In the genomic region with DNA sequence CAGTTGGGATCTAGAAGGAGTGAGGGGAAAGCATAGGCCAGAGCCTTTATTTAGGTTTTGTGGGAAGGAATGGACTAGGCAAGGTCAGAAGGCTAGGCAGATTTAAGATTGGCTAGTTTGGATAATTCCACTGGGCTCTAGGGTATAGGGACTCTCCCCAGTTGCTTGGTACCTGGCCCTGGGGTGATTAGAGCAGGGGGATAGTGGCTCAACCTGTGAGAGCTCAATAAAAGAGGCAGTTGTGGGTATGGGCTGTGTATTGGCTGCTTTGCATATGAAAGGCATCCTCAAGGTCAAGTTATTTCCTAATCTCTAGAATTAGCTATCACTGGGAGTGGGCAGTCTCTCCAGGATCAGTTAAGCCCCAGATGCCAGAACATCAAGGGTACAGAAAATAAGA, we compare ENCODE assay signal across 18 cellular contexts.
DNase-seq lines count a peak whose midpoint lies in the region; ATAC-seq, FAIRE-seq and TF ChIP-seq lines count a peak whose summit lies in the region.
"Had no signal": no experiment of that assay in that cellular context is flagged by ENCODE, and none has a peak within 500 bp of the region (broad histone marks: within the 10 kb centered on the region; RNA-seq: fewer than 3 reads in every experiment).

No MANE protein-coding gene starts in this region.

- in situ Hi-C loops in HAP-1 (cut with MboI; ENCODE audit: low sequenced_read_pairs): no loop called here

- no peak overlapping the region for H3K56ac ChIP-seq in H1 (replicated peaks; ENCODE audit: insufficient read length, low read depth, low read length)
- H3K56ac ChIP-seq in mesendoderm (ENCODE audit: low read length): no peak overlapping the region

- no peaks in the 10 kb centered on the region; the same call in 1 of the 2 replicates for H3K4me1 ChIP-seq in HAP-1
- no peaks in the 10 kb centered on the region for H3K4me1 ChIP-seq in H1 (replicated peaks in 1 of 4; ENCODE audit: control insufficient read depth in 3 of 4, insufficient read depth in 4 of 4, low read length in 3 of 4)
- no peaks in the 10 kb centered on the region for H3K4me1 ChIP-seq in mesendoderm (ENCODE audit: control insufficient read depth, low read depth, low read length)

- peaks cover 3% of the 10 kb centered on the region for H3K9me3 Mint-ChIP-seq in activated CD4-positive, alpha-beta memory T cell treated with anti-CD3 and anti-CD28 coated beads, Interleukin-2, amount 10 ng/mL, durations not matched to agents 7 days and 5 days
- H3K9me3 Mint-ChIP-seq: HFFc6 had no signal

- H3K4me3 ChIP-seq in HAP-1 (no peak overlapping the region), H1 (ENCODE audit: extremely low read depth in 1 of 4, insufficient read depth in 2 of 4, low read depth in 3 of 4, low read length in 4 of 4) (no peak overlapping the region), mesendoderm (ENCODE audit: low read length) (no peak overlapping the region), coronary artery (no peak overlapping the region)

- intact Hi-C loops in left colon (cut with DNase I, micrococcal nuclease): no loop called here

- H3K23ac ChIP-seq in H1 (ENCODE audit: insufficient read length) (no peak overlapping the region), mesendoderm (ENCODE audit: low read length) (no peak overlapping the region)

- no peak overlapping the region for H3K4me2 ChIP-seq in H1 (ENCODE audit: insufficient read depth in 1 of 2, low read depth in 2 of 2, low read length in 2 of 2)
- H3K4me2 ChIP-seq in mesendoderm (ENCODE audit: low read length): no peak overlapping the region

- no peaks in the 10 kb centered on the region for H3K79me2 ChIP-seq in H1 (ENCODE audit: control insufficient read depth in 1 of 2, insufficient read depth in 2 of 2, low read length in 2 of 2)
- no peaks in the 10 kb centered on the region for H3K79me2 ChIP-seq in mesendoderm (ENCODE audit: control insufficient read depth, insufficient read depth, low read length)

- no peak overlapping the region for H3K4me3 Mint-ChIP-seq in activated CD4-positive, alpha-beta memory T cell treated with anti-CD3 and anti-CD28 coated beads, Interleukin-2, amount 10 ng/mL, durations not matched to agents 7 days and 5 days
- H3K4me3 Mint-ChIP-seq: CD4-positive, alpha-beta memory T cell; H9; HFFc6 had no signal

- H3K4ac ChIP-seq in H1 (replicated peaks; ENCODE audit: insufficient read length, low read depth, low read length): no peak overlapping the region
- no peak overlapping the region for H3K4ac ChIP-seq in mesendoderm (ENCODE audit: low read depth, low read length)

- H2AK5ac ChIP-seq in H1 (ENCODE audit: low read depth, low read length): no peak overlapping the region
- no peak overlapping the region for H2AK5ac ChIP-seq in mesendoderm (ENCODE audit: low read length)

- H3K4me1 Mint-ChIP-seq in activated CD4-positive, alpha-beta memory T cell treated with anti-CD3 and anti-CD28 coated beads, Interleukin-2, amount 10 ng/mL, durations not matched to agents 7 days and 5 days: no peaks in the 10 kb centered on the region

- no peak overlapping the region for H2BK20ac ChIP-seq in H1 (ENCODE audit: low read length)

- CTCF ChIA-PET in H1 (lab: Charles Lee; ENCODE audit: partially characterized antibody): no interaction called here
- CTCF ChIA-PET in activated CD4-positive, alpha-beta memory T cell treated with anti-CD3 and anti-CD28 coated beads, Interleukin-2, amount 10 ng/mL, durations not matched to agents 7 days and 5 days (lab: Charles Lee): no interaction called here

- no peak for TF ChIP-seq POLR2A in H1 (IDR thresholded peaks at IDR 0.05; ENCODE audit: control extremely low read depth in 1 of 2, low read depth in 2 of 2, low read length in 2 of 2)

- no peaks in the 10 kb centered on the region; the same call in 1 of the 2 replicates for H3K36me3 ChIP-seq in HAP-1 (replicated peaks)
- H3K36me3 ChIP-seq in H1 (ENCODE audit: control insufficient read depth in 2 of 4, insufficient read depth in 4 of 4, low read length in 3 of 4): no peaks in the 10 kb centered on the region
- no peaks in the 10 kb centered on the region for H3K36me3 ChIP-seq in mesendoderm (ENCODE audit: control insufficient read depth, insufficient read depth, low read length)

- POLR2A ChIA-PET in H1 (lab: Charles Lee; ENCODE audit: partially characterized antibody): no interaction called here
- POLR2A ChIA-PET in activated CD4-positive, alpha-beta memory T cell treated with anti-CD3 and anti-CD28 coated beads, Interleukin-2, amount 10 ng/mL, durations not matched to agents 7 days and 5 days (lab: Charles Lee): no interaction called here

- H3K79me1 ChIP-seq in H1 (ENCODE audit: low read depth, low read length) (no peaks in the 10 kb centered on the region), mesendoderm (ENCODE audit: low read length) (no peaks in the 10 kb centered on the region)

- H4K20me1 ChIP-seq in H1 (replicated peaks in 1 of 2; ENCODE audit: control insufficient read depth in 1 of 2, insufficient read depth in 2 of 2, low read length in 2 of 2): no peaks in the 10 kb centered on the region

- H3K36me3 Mint-ChIP-seq in activated CD4-positive, alpha-beta memory T cell treated with anti-CD3 and anti-CD28 coated beads, Interleukin-2, amount 10 ng/mL, durations not matched to agents 7 days and 5 days (ENCODE audit: low read depth): peaks cover 33% of the 10 kb centered on the region

- H2BK120ac ChIP-seq in H1 (replicated peaks; ENCODE audit: low read depth, low read length) (no peak overlapping the region), mesendoderm (ENCODE audit: low read depth, low read length) (no peak overlapping the region)

- no peak overlapping the region for H3K18ac ChIP-seq in H1 (ENCODE audit: extremely low read depth, low read length)
- H3K18ac ChIP-seq in mesendoderm (ENCODE audit: low read length): no peak overlapping the region

- TF ChIP-seq RAD21 in H1 (IDR thresholded peaks at IDR 0.05 in 1 of 2, conservative IDR thresholded peaks at IDR 0.05 in 1 of 2; ENCODE audit: low read depth in 2 of 2, low read length in 2 of 2): no peak

- no peak for ATAC-seq in left colon

- DNase-seq in HAP-1 (ENCODE audit: low spot score in 2 of 2) (peak; percentile 10 to 12), H1 (ENCODE audit: low read depth in 1 of 2, low spot score in 2 of 2) (no peak), mesendoderm (peak; percentile 2), coronary artery (ENCODE audit: low spot score) (no peak), left colon (no peak)
- no peak for DNase-seq in activated CD4-positive, alpha-beta memory T cell treated with anti-CD3 and anti-CD28 coated beads, Interleukin-2, amount 10 ng/mL, durations not matched to agents 7 days and 5 days
- DNase-seq: C1 segment of cervical spinal cord; Calu3; CD4-positive, alpha-beta memory T cell; COR-L47; DMS53; DMS79 treated with DMSO at 0.1 percent for 48 hours; GF-D8; GOT3; H9; HFFc6 had no signal

- no peak overlapping the region for H3K9ac ChIP-seq in H1 (replicated peaks in 1 of 4; ENCODE audit: extremely low read depth in 1 of 4, low read depth in 3 of 4, low read length in 3 of 4)
- H3K9ac ChIP-seq in mesendoderm (ENCODE audit: low read length): no peak overlapping the region

- H2BK15ac ChIP-seq in H1 (ENCODE audit: low read length) (no peak overlapping the region), mesendoderm (replicated peaks; ENCODE audit: low read depth) (no peak overlapping the region)

- H3K27ac ChIP-seq in H1 (ENCODE audit: low read depth, low read length) (no peak overlapping the region), mesendoderm (ENCODE audit: low read depth, low read length) (no peak overlapping the region), coronary artery (no peak overlapping the region)

- FAIRE-seq in H1 (lab: Jason Lieb, UNC): peak; percentile 7
- FAIRE-seq: GM12891, GM18507 had no signal

- no peak overlapping the region for H3K27ac Mint-ChIP-seq in activated CD4-positive, alpha-beta memory T cell treated with anti-CD3 and anti-CD28 coated beads, Interleukin-2, amount 10 ng/mL, durations not matched to agents 7 days and 5 days
- H3K27ac Mint-ChIP-seq: CD4-positive, alpha-beta memory T cell; H9; HFFc6 had no signal

- H3K9me3 ChIP-seq in HAP-1: no peaks in the 10 kb centered on the region
- H3K9me3 ChIP-seq in H1 (ENCODE audit: insufficient read depth in 2 of 2, low read depth in 1 of 2, low read length in 1 of 2): no peaks in the 10 kb centered on the region

- H3K23me2 ChIP-seq in H1 (ENCODE audit: low read depth, low read length): no peaks in the 10 kb centered on the region

- no peak overlapping the region for H2BK5ac ChIP-seq in H1 (ENCODE audit: low read depth, low read length)
- no peak overlapping the region for H2BK5ac ChIP-seq in mesendoderm (ENCODE audit: low read length)

- no peak overlapping the region for H2BK12ac ChIP-seq in H1 (ENCODE audit: low read depth, low read length)

- H4K8ac ChIP-seq in H1 (ENCODE audit: extremely low read depth, insufficient read depth, low read length): no peak overlapping the region
- H4K8ac ChIP-seq in mesendoderm (ENCODE audit: low read depth, low read length): no peak overlapping the region

- no peak overlapping the region for H4K91ac ChIP-seq in H1 (replicated peaks; ENCODE audit: insufficient read length, low read length)

- no peak overlapping the region for H3K14ac ChIP-seq in H1 (ENCODE audit: insufficient read length)

- H3K27me3 ChIP-seq in HAP-1 (ENCODE audit: low read depth): no peaks in the 10 kb centered on the region
- H3K27me3 ChIP-seq in H1 (replicated peaks in 1 of 4; ENCODE audit: control insufficient read depth in 3 of 4, extremely low read depth in 1 of 4, insufficient read depth in 3 of 4, low read length in 3 of 4): no peaks in the 10 kb centered on the region
- H3K27me3 ChIP-seq in mesendoderm (ENCODE audit: insufficient read depth, low read length, poor library complexity): no peaks in the 10 kb centered on the region

- H2AFZ ChIP-seq in H1 (ENCODE audit: low read length): no peak overlapping the region

- H3K27me3 Mint-ChIP-seq in activated CD4-positive, alpha-beta memory T cell treated with anti-CD3 and anti-CD28 coated beads, Interleukin-2, amount 10 ng/mL, durations not matched to agents 7 days and 5 days: no peaks in the 10 kb centered on the region
- H3K27me3 Mint-ChIP-seq: CD4-positive, alpha-beta memory T cell had no signal

- TF ChIP-seq CTCF in H1 (IDR thresholded peaks at IDR 0.05; ENCODE audit: control extremely low read depth in 1 of 3, insufficient read depth in 1 of 3, low read depth in 1 of 3, low read length in 3 of 3) (no peak), coronary artery (IDR thresholded peaks at IDR 0.05) (no peak)

- no peak for TF ChIP-seq EP300 in H1 (IDR thresholded peaks at IDR 0.05; ENCODE audit: borderline replicate concordance in 1 of 2, low read depth in 2 of 2, low read length in 2 of 2)

- H4K5ac ChIP-seq in H1 (ENCODE audit: insufficient read length, low read depth, low read length): no peak overlapping the region
- H4K5ac ChIP-seq in mesendoderm (ENCODE audit: low read length): no peak overlapping the region

TF ChIP-seq in H1, 55 proteins besides CTCF, POLR2A, EP300 and RAD21 (continues in another document):
- no peak for TF ChIP-seq CTBP2 (IDR thresholded peaks at IDR 0.05; ENCODE audit: borderline replicate concordance, insufficient read depth, insufficient read length, low read length)
- no peak for TF ChIP-seq BACH1 (IDR thresholded peaks at IDR 0.05; ENCODE audit: low read length)
- no peak for TF ChIP-seq EGR1 (IDR thresholded peaks at IDR 0.05; ENCODE audit: borderline replicate concordance, low read depth, low read length)
- TF ChIP-seq RXRA (IDR thresholded peaks at IDR 0.05; ENCODE audit: insufficient read depth, low read depth, low read length): no peak
- no peak for TF ChIP-seq CHD1 (IDR thresholded peaks at IDR 0.05; ENCODE audit: low read depth, low read length)

Comparison
In these comparisons a context has a peak if more than half of its experiments do, and no peak if none do; other contexts are left out.
1. DNase-seq: peak in HAP-1 (2 of 2) and mesendoderm (single experiment); none in H1 (0 of 2), activated CD4-positive, alpha-beta memory T cell treated with anti-CD3 and anti-CD28 coated beads, Interleukin-2, amount 10 ng/mL, durations not matched to agents 7 days and 5 days (single experiment), coronary artery (single experiment) and left colon (0 of 2).